11 cellular contexts compared by ENCODE assay signal in the genomic region with DNA sequence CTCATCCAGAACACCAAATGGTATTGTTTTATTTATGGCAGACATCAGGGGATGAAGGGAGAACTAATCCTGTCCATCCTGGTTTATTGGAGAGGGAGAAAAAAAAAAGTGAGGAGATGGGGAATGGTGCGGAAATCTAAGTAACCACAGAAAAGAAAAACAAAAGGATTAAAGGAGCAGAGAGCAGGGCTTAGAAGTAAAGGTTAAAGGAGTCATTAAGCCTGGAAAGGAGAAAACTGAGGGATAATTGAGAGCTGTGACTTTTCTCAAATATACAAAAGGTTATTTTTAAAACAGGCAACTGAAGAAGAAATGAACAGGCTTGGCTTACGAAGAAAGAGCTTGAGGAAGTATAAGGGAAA.
A peak's percentile ranks its signal among the peaks of the same experiment; 100 is the strongest.
DNase-seq lines count a peak whose midpoint lies in the region; ATAC-seq and TF ChIP-seq lines count a peak whose summit lies in the region.
"Had no signal": no experiment of that assay in that cellular context is flagged by ENCODE, and none has a peak within 500 bp of the region (broad histone marks: within the 10 kb centered on the region; RNA-seq: fewer than 3 reads in every experiment).

No MANE protein-coding gene starts in this region.

- H3K4me2 ChIP-seq in mammary epithelial cell (ENCODE audit: insufficient read depth, low read depth, low read length), result no peak overlapping the region

- CTCF ChIA-PET in MCF 10A (lab: Yijun Ruan, JAX), result interaction anchor here (0.6 to 0.7 kb wide), 3 partner anchors 9 to 110 kb away, joined by 3 read pairs; no protein-coding TSS in a partner anchor
- CTCF ChIA-PET in mammary epithelial cell (lab: Charles Lee; ENCODE audit: low non-redundant PET), result no interaction called here

- POLR2A ChIA-PET in MCF 10A (lab: Yijun Ruan, JAX), result interaction anchor here (0.5 to 1.4 kb wide), 2 partner anchors 15 to 246 kb away, joined by 3 read pairs; partner anchors contain the start of gene TRMT61B

- ATAC-seq in body of pancreas, result no peak
- no peak for ATAC-seq in natural killer cell
- ATAC-seq in upper lobe of left lung (ENCODE audit: low FRiP score in 2 of 2), result no peak
- no peak for ATAC-seq in GM21381 (IDR thresholded peaks at IDR 0.05; ENCODE audit: unreplicated experiment)
- no peak for ATAC-seq in GM21390 (IDR thresholded peaks at IDR 0.05; ENCODE audit: unreplicated experiment)

- no peak overlapping the region for H2AFZ ChIP-seq in mammary epithelial cell (ENCODE audit: low read depth, low read length)

- TF ChIP-seq EP300 in upper lobe of left lung (IDR thresholded peaks at IDR 0.05), result no peak

- TF ChIP-seq CTCF in MCF 10A (IDR thresholded peaks at IDR 0.05; ENCODE audit: unreplicated experiment), result no peak
- TF ChIP-seq CTCF in mammary epithelial cell (conservative IDR thresholded peaks at IDR 0.05 in 1 of 2, IDR thresholded peaks at IDR 0.05 in 1 of 2; ENCODE audit: extremely low read depth in 1 of 2, insufficient read depth in 1 of 2, low read depth in 1 of 2, low read length in 2 of 2), result no peak
- no peak for TF ChIP-seq CTCF in body of pancreas (IDR thresholded peaks at IDR 0.05)
- TF ChIP-seq CTCF in natural killer cell (IDR thresholded peaks at IDR 0.05), result no peak
- TF ChIP-seq CTCF in upper lobe of left lung (IDR thresholded peaks at IDR 0.05), result no peak

- no peak overlapping the region for H3K9ac ChIP-seq in mammary epithelial cell (ENCODE audit: insufficient read depth, low read length)

- H3K4me1 ChIP-seq in mammary epithelial cell (ENCODE audit: insufficient read depth, low read length) (peaks cover 11% of the 10 kb centered on the region), body of pancreas (peaks cover 72% of the 10 kb centered on the region), upper lobe of left lung (peaks cover 38 to 54% (median 44%) of the 10 kb centered on the region in 4 donors)

- H3K36me3 ChIP-seq in mammary epithelial cell (ENCODE audit: insufficient read depth, low read length), result no peaks in the 10 kb centered on the region
- no peaks in the 10 kb centered on the region for H3K36me3 ChIP-seq in body of pancreas (replicated peaks in 1 of 2; ENCODE audit: insufficient read depth in 1 of 2, low read depth in 2 of 2)
- no peaks in the 10 kb centered on the region for H3K36me3 ChIP-seq in upper lobe of left lung

- in situ Hi-C loops in mammary epithelial cell (cut with MboI; ENCODE audit: low sequenced_read_pairs in 2 of 2), result no loop called here

- H3K9me3 ChIP-seq in mammary epithelial cell (replicated peaks; ENCODE audit: insufficient read depth, low read length) (no peaks in the 10 kb centered on the region), body of pancreas (no peaks in the 10 kb centered on the region), upper lobe of left lung (no peaks in the 10 kb centered on the region)

- H3K27ac Mint-ChIP-seq in MCF 10A (ENCODE audit: low read depth, unreplicated experiment) (peak overlapping the region; percentile 66), natural killer cell (peak overlapping the region; percentile 91 to 94)

- no peak overlapping the region for H3K4me3 Mint-ChIP-seq in MCF 10A (ENCODE audit: unreplicated experiment)
- H3K4me3 Mint-ChIP-seq in natural killer cell, result peak overlapping the region; percentile 40

- BruUV-seq in MCF 10A (replicated peaks; lab: Mats Ljungman, UMichigan) (no TSS peak), mammary epithelial cell (replicated peaks; lab: Mats Ljungman, UMichigan) (no TSS peak)

- no peaks in the 10 kb centered on the region for H3K27me3 Mint-ChIP-seq in MCF 10A (ENCODE audit: insufficient read depth, unreplicated experiment)
- no peaks in the 10 kb centered on the region for H3K27me3 Mint-ChIP-seq in natural killer cell (ENCODE audit: low read depth in 2 of 2)

- no peaks in the 10 kb centered on the region for H3K27me3 ChIP-seq in mammary epithelial cell (ENCODE audit: insufficient read depth, low read length)
- no peaks in the 10 kb centered on the region for H3K27me3 ChIP-seq in body of pancreas
- no peaks in the 10 kb centered on the region for H3K27me3 ChIP-seq in upper lobe of left lung

- no peak for DNase-seq in MCF 10A (ENCODE audit: unreplicated experiment)
- DNase-seq in mammary epithelial cell, result no peak
- no peak for DNase-seq in body of pancreas
- no peak for DNase-seq in natural killer cell
- no peak for DNase-seq in upper lobe of left lung
- no peak for DNase-seq in D341Med (ENCODE audit: low spot score)
- DNase-seq: NCI-H1105 treated with DMSO at 0.1 percent for 48 hours, SHP77 treated with DMSO at 0.1 percent for 48 hours had no signal

- TF ChIP-seq POLR2A in body of pancreas (IDR thresholded peaks at IDR 0.05) (no peak), upper lobe of left lung (IDR thresholded peaks at IDR 0.05) (no peak)

- H3K79me2 ChIP-seq in mammary epithelial cell (ENCODE audit: insufficient read depth, low read length), result no peaks in the 10 kb centered on the region

- dilution Hi-C loops in mammary epithelial cell (cut with HindIII; ENCODE audit: low sequenced_read_pairs), result no loop called here

- H3K4me1 Mint-ChIP-seq in MCF 10A (ENCODE audit: insufficient read depth, unreplicated experiment), result peaks cover 26% of the 10 kb centered on the region
- H3K4me1 Mint-ChIP-seq in natural killer cell, result peaks cover 57 to 68% of the 10 kb centered on the region in 2 donors

- WGBS in mammary epithelial cell (ENCODE audit: low coverage, missing lambda C conversion rate), result 77% methylated on average over 2 of the region's 2 CpGs
- WGBS in body of pancreas, 2 donors, result 82 to 86% methylated on average over 2 of the region's 2 CpGs
- 42 to 58% methylated on average over 2 of the region's 2 CpGs for WGBS in upper lobe of left lung, 2 donors

- H3K9me3 Mint-ChIP-seq in MCF 10A (ENCODE audit: unreplicated experiment) (no peaks in the 10 kb centered on the region), natural killer cell (no peaks in the 10 kb centered on the region)

- no peaks in the 10 kb centered on the region for H3K36me3 Mint-ChIP-seq in MCF 10A (ENCODE audit: insufficient read depth, unreplicated experiment)
- no peaks in the 10 kb centered on the region for H3K36me3 Mint-ChIP-seq in natural killer cell

- no peaks in the 10 kb centered on the region for H4K20me1 ChIP-seq in mammary epithelial cell (ENCODE audit: insufficient read depth, low read length)

- intact Hi-C loops in MCF 10A (cut with micrococcal nuclease), result no loop called here
- intact Hi-C loops in mammary epithelial cell (cut with micrococcal nuclease), result no loop called here
- intact Hi-C loops in body of pancreas (cut with DNase I), result no loop called here
- intact Hi-C loops in natural killer cell (cut with micrococcal nuclease), result loop anchor here (5.0 to 10.0 kb wide), 3 partner anchors 58 to 390 kb away; partner anchors contain the start of gene PPP1CB

- H3K4me3 ChIP-seq in mammary epithelial cell (replicated peaks in 1 of 3; ENCODE audit: insufficient read depth in 1 of 3, low read depth in 2 of 3, low read length in 3 of 3) (no peak overlapping the region), body of pancreas (no peak overlapping the region), upper lobe of left lung (no peak overlapping the region)
- H3K4me3 ChIP-seq: GM12878 had no signal

- no peak overlapping the region for H3K27ac ChIP-seq in mammary epithelial cell (ENCODE audit: insufficient read depth, low read depth, low read length)
- peak overlapping the region; percentile 75 to 86 (median 78) for H3K27ac ChIP-seq in body of pancreas
- H3K27ac ChIP-seq in upper lobe of left lung, result peak overlapping the region; percentile 87 to 96 (median 88)
